In the genomic region with DNA sequence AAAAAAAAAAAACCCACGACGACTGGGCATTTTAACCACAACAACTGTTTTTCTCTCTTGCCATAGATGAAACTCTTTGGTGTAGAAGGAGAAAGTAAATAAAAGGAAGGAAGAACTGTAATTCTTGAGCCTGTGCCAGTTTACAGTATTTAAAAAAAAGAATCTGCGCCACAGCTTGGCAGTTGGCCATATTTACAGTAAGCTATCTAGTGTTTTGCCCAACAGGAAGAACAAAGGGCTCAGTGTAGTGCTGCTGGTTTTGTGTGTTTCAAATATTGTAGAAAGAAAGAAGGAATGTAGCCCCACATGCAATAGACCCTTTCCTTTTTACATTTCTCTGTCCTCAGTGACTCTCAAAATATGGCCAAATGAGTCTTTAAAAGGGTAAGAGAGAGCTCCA, we compare ENCODE assay signal across 8 cellular contexts.
DNase-seq lines count a peak whose midpoint lies in the region; ATAC-seq lines count a peak whose summit lies in the region.

No MANE protein-coding gene starts in this region.

- ATAC-seq in central memory CD8-positive, alpha-beta T cell (replicated peaks; ENCODE audit: extremely low read depth, poor library complexity, severe bottlenecking) = peak; percentile 84
- ATAC-seq in memory B cell (ENCODE audit: low read depth) (peak; percentile 45), HG03095 (IDR thresholded peaks at IDR 0.05; ENCODE audit: unreplicated experiment) (no peak), GM18870 (IDR thresholded peaks at IDR 0.05; ENCODE audit: unreplicated experiment) (no peak), GM21447 (IDR thresholded peaks at IDR 0.05; ENCODE audit: unreplicated experiment) (no peak)

- H3K27ac Mint-ChIP-seq in central memory CD8-positive, alpha-beta T cell (ENCODE audit: low read depth) = peak overlapping the region; percentile 93
- H3K27ac Mint-ChIP-seq in memory B cell = peak overlapping the region; percentile 89

- peaks cover 2% of the 10 kb centered on the region for H3K36me3 Mint-ChIP-seq in central memory CD8-positive, alpha-beta T cell (ENCODE audit: insufficient read depth)
- peaks cover 22% of the 10 kb centered on the region for H3K36me3 Mint-ChIP-seq in memory B cell

- no peaks in the 10 kb centered on the region for H3K9me3 Mint-ChIP-seq in central memory CD8-positive, alpha-beta T cell
- H3K9me3 Mint-ChIP-seq in memory B cell = peaks cover 9% of the 10 kb centered on the region

- peak; percentile 2 for DNase-seq in NCI-H2107 treated with DMSO at 0.1 percent for 48 hours (lab: John Stamatoyannopoulos, UW; ENCODE audit: unreplicated experiment)
- no peak for DNase-seq in NCI-H2107 (lab: John Stamatoyannopoulos, UW)
- peak; percentile 63 for DNase-seq in NCI-H226
- DNase-seq in central memory CD8-positive, alpha-beta T cell (ENCODE audit: low spot score in 2 of 2) = peak in 1 of 2 donors; percentile 40
- DNase-seq in memory B cell (ENCODE audit: low spot score in 2 of 2) = no peak

- no peaks in the 10 kb centered on the region for H3K27me3 Mint-ChIP-seq in central memory CD8-positive, alpha-beta T cell
- H3K27me3 Mint-ChIP-seq in memory B cell = no peaks in the 10 kb centered on the region

- H3K4me3 Mint-ChIP-seq in central memory CD8-positive, alpha-beta T cell = peak overlapping the region; percentile 77
- peak overlapping the region; percentile 72 for H3K4me3 Mint-ChIP-seq in memory B cell

- H3K4me1 Mint-ChIP-seq in central memory CD8-positive, alpha-beta T cell = peaks cover 29% of the 10 kb centered on the region
- H3K4me1 Mint-ChIP-seq in memory B cell = peaks cover 16% of the 10 kb centered on the region

Comparison
In these comparisons a context has a peak if more than half of its experiments do, and no peak if none do; other contexts are left out.
1. DNase-seq: peak in NCI-H2107 treated with DMSO at 0.1 percent for 48 hours (single experiment) and NCI-H226 (single experiment); none in NCI-H2107 (single experiment) and memory B cell (0 of 2).
2. ATAC-seq: peak in central memory CD8-positive, alpha-beta T cell (single experiment) and memory B cell (single experiment); none in HG03095 (single experiment), GM18870 (single experiment) and GM21447 (single experiment).